Comparison of ENCODE assay signal across 8 cellular contexts in genomic region chr5:73902327-73903051, GRCh38.
A peak's percentile ranks its signal among the peaks of the same experiment; 100 is the strongest.
DNase-seq lines count a peak whose midpoint lies in the region; ATAC-seq and TF ChIP-seq lines count a peak whose summit lies in the region.

No MANE protein-coding gene starts in this region.

- H3K4me2 ChIP-seq in DOHH2 (ENCODE audit: low read length) = no peak overlapping the region

- peak; percentile 75 for TF ChIP-seq CTCF in DOHH2 (IDR thresholded peaks at IDR 0.05; ENCODE audit: low read depth, low read length, poor library complexity, severe bottlenecking)
- TF ChIP-seq CTCF in endodermal cell (conservative IDR thresholded peaks at IDR 0.05) = peak; percentile 93

- no peaks in the 10 kb centered on the region for H3K36me3 ChIP-seq in DOHH2 (ENCODE audit: control insufficient read depth, low read length)
- no peaks in the 10 kb centered on the region for H3K36me3 ChIP-seq in endodermal cell (ENCODE audit: control insufficient read depth, insufficient read depth, low read length)

- no peak overlapping the region for H3K27ac Mint-ChIP-seq in endodermal cell

- DNase-seq in Kasumi-1 (lab: John Stamatoyannopoulos, UW) (peak; percentile 75 to 80), RKO (ENCODE audit: low spot score) (peak; percentile 62), endodermal cell (peak; percentile 54), medulla oblongata (ENCODE audit: extremely low spot score) (peak; percentile 81)
- DNase-seq in activated effector memory CD4-positive, alpha-beta T cell treated with Interleukin-2 at 50 U/mL for 16 hours = no peak

- H3K4me3 ChIP-seq in DOHH2 (ENCODE audit: low read length) (no peak overlapping the region), endodermal cell (ENCODE audit: low read length) (no peak overlapping the region)

- H3K4me1 Mint-ChIP-seq in endodermal cell = peaks cover 3% of the 10 kb centered on the region

- H3K9me3 ChIP-seq in DOHH2 (ENCODE audit: control insufficient read depth, insufficient read depth, low read length) (no peaks in the 10 kb centered on the region), endodermal cell (ENCODE audit: control insufficient read depth, low read length) (peaks cover 15% of the 10 kb centered on the region)

- H3F3A ChIP-seq in DOHH2 (ENCODE audit: control insufficient read depth, insufficient read depth) = no peaks in the 10 kb centered on the region

- no peak for ATAC-seq in GM18519 (IDR thresholded peaks at IDR 0.05; ENCODE audit: low FRiP score, unreplicated experiment)
- ATAC-seq in HG02798 (IDR thresholded peaks at IDR 0.05; ENCODE audit: poor library complexity, unreplicated experiment) = no peak

- no peak overlapping the region for H3K4me3 Mint-ChIP-seq in endodermal cell

- H3K9me3 Mint-ChIP-seq in endodermal cell = peaks cover 3% of the 10 kb centered on the region

- H3K9ac ChIP-seq in endodermal cell (ENCODE audit: extremely low read depth, low read length, poor library complexity, severe bottlenecking) = no peak overlapping the region

- H3K27ac ChIP-seq in DOHH2 (ENCODE audit: low read depth, low read length) = no peak overlapping the region
- no peak overlapping the region for H3K27ac ChIP-seq in endodermal cell (ENCODE audit: low read depth, low read length)

- WGBS in endodermal cell (ENCODE audit: insufficient coverage in 1 of 2, insufficient read length in 1 of 2), 2 experiments = 23 to 39% methylated on average over 5 to 10 of the region's 10 CpGs

- no peaks in the 10 kb centered on the region for H4K20me1 ChIP-seq in DOHH2 (ENCODE audit: control insufficient read depth, insufficient read depth, low read depth, low read length)

- H3K79me2 ChIP-seq in DOHH2 (ENCODE audit: control insufficient read depth, low read length) = no peaks in the 10 kb centered on the region

- H3K9me2 ChIP-seq in DOHH2 (replicated peaks; ENCODE audit: control insufficient read depth, low read length) = no peaks in the 10 kb centered on the region

- no peaks in the 10 kb centered on the region for H3K36me3 Mint-ChIP-seq in endodermal cell (ENCODE audit: low read depth)

- no peaks in the 10 kb centered on the region for H3K27me3 Mint-ChIP-seq in endodermal cell (ENCODE audit: insufficient read depth)

- peaks cover 21% of the 10 kb centered on the region for H3K27me3 ChIP-seq in DOHH2 (ENCODE audit: control insufficient read depth, low read length)
- no peaks in the 10 kb centered on the region for H3K27me3 ChIP-seq in endodermal cell (ENCODE audit: control insufficient read depth, insufficient read depth, low read length, poor library complexity, severe bottlenecking)

- no peaks in the 10 kb centered on the region for H3K4me1 ChIP-seq in DOHH2 (ENCODE audit: control insufficient read depth, low read length)
- no peaks in the 10 kb centered on the region for H3K4me1 ChIP-seq in endodermal cell (ENCODE audit: control insufficient read depth, insufficient read depth, low read length)
